7 cellular contexts compared by ENCODE assay signal in genomic region chr5:113043491-113043931, GRCh38.
DNase-seq lines count a peak whose midpoint lies in the region; ATAC-seq and TF ChIP-seq lines count a peak whose summit lies in the region.

No MANE protein-coding gene starts in this region.

- BruUV-seq in PC-3 (replicated peaks; lab: Mats Ljungman, UMichigan), result no TSS peak

- H3K4me1 ChIP-seq in GM23338 (ENCODE audit: insufficient read depth) (no peaks in the 10 kb centered on the region), PC-3 (ENCODE audit: insufficient read depth, low read length) (peaks cover 25% of the 10 kb centered on the region), foreskin keratinocyte (peaks cover 19% of the 10 kb centered on the region), smooth muscle cell (ENCODE audit: low read depth) (peaks cover 5% of the 10 kb centered on the region)

- peak; percentile 51 to 87 for TF ChIP-seq CTCF in GM23338 (conservative IDR thresholded peaks at IDR 0.05; ENCODE audit: low read depth in 2 of 2)
- TF ChIP-seq CTCF in PC-3 (conservative IDR thresholded peaks at IDR 0.05; ENCODE audit: low read depth, low read length), result peak; percentile 58; the same call in 1 of the 2 replicates
- TF ChIP-seq CTCF in foreskin keratinocyte (conservative IDR thresholded peaks at IDR 0.05), result peak; percentile 34
- TF ChIP-seq CTCF in smooth muscle cell (IDR thresholded peaks at IDR 0.05; ENCODE audit: borderline replicate concordance, insufficient read depth, poor library complexity, severe bottlenecking), result peak; percentile 17
- TF ChIP-seq CTCF in CD14-positive monocyte (IDR thresholded peaks at IDR 0.05), result no peak

- H3K9me3 ChIP-seq in PC-3 (ENCODE audit: low read length) (no peaks in the 10 kb centered on the region), smooth muscle cell (replicated peaks; ENCODE audit: low read depth) (no peaks in the 10 kb centered on the region)

- peak; percentile 90 for ATAC-seq in GM23338
- ATAC-seq in PC-3, result no peak
- no peak for ATAC-seq in foreskin keratinocyte
- ATAC-seq in HG02623 (IDR thresholded peaks at IDR 0.05; ENCODE audit: unreplicated experiment), result no peak
- no peak for ATAC-seq in GM19467 (IDR thresholded peaks at IDR 0.05; ENCODE audit: unreplicated experiment)

- POLR2A ChIA-PET in PC-3 (lab: Charles Lee; ENCODE audit: unreplicated experiment), result no interaction called here

- H3K4me1 Mint-ChIP-seq in GM23338, result no peaks in the 10 kb centered on the region; the same call in 2 of the 3 replicates
- peaks cover 22% of the 10 kb centered on the region for H3K4me1 Mint-ChIP-seq in CD14-positive monocyte

- H3K4me3 ChIP-seq in GM23338, result no peak overlapping the region
- H3K4me3 ChIP-seq in PC-3 (ENCODE audit: low read length), result no peak overlapping the region
- no peak overlapping the region for H3K4me3 ChIP-seq in smooth muscle cell

- H3K9ac ChIP-seq in PC-3 (ENCODE audit: low read length) (no peak overlapping the region), smooth muscle cell (ENCODE audit: low read depth) (no peak overlapping the region)

- H3K36me3 Mint-ChIP-seq in GM23338 (ENCODE audit: low read depth), result peaks cover 7% of the 10 kb centered on the region
- H3K36me3 Mint-ChIP-seq in CD14-positive monocyte, result no peaks in the 10 kb centered on the region

- no peaks in the 10 kb centered on the region for H3K9me2 ChIP-seq in GM23338 (ENCODE audit: insufficient read depth)
- no peaks in the 10 kb centered on the region for H3K9me2 ChIP-seq in PC-3 (replicated peaks; ENCODE audit: low read length)

- no peak overlapping the region for H3K4me2 ChIP-seq in GM23338
- no peak overlapping the region for H3K4me2 ChIP-seq in PC-3 (ENCODE audit: low read length)
- H3K4me2 ChIP-seq in smooth muscle cell, result no peak overlapping the region

- H3K27me3 ChIP-seq in GM23338 (ENCODE audit: insufficient read depth) (no peaks in the 10 kb centered on the region), PC-3 (ENCODE audit: low read length) (no peaks in the 10 kb centered on the region), foreskin keratinocyte (no peaks in the 10 kb centered on the region), smooth muscle cell (ENCODE audit: low read depth) (no peaks in the 10 kb centered on the region)

- H3K36me3 ChIP-seq in GM23338 (ENCODE audit: insufficient read depth) (no peaks in the 10 kb centered on the region; the same call in 1 of the 2 replicates), PC-3 (ENCODE audit: low read depth, low read length) (no peaks in the 10 kb centered on the region), smooth muscle cell (ENCODE audit: low read depth) (no peaks in the 10 kb centered on the region)

- H3F3A ChIP-seq in GM23338 (replicated peaks; ENCODE audit: low read depth), result no peaks in the 10 kb centered on the region
- no peaks in the 10 kb centered on the region for H3F3A ChIP-seq in PC-3 (ENCODE audit: low read length, unreplicated experiment)
- peaks cover 6% of the 10 kb centered on the region for H3F3A ChIP-seq in smooth muscle cell (ENCODE audit: low read depth)

- H2AFZ ChIP-seq in GM23338, result peak overlapping the region; percentile 60
- H2AFZ ChIP-seq in PC-3 (ENCODE audit: low read length), result no peak overlapping the region
- H2AFZ ChIP-seq in smooth muscle cell (ENCODE audit: low read depth), result no peak overlapping the region

- H3K4me3 Mint-ChIP-seq in GM23338 (no peak overlapping the region), CD14-positive monocyte (no peak overlapping the region)

- 81% methylated on average over 16 of the region's 16 CpGs for WGBS in smooth muscle cell (ENCODE audit: low lambda C conversion rate)

- H3K79me2 ChIP-seq in GM23338 (replicated peaks; ENCODE audit: insufficient read depth) (no peaks in the 10 kb centered on the region), PC-3 (ENCODE audit: low read length) (no peaks in the 10 kb centered on the region), smooth muscle cell (ENCODE audit: low read depth) (no peaks in the 10 kb centered on the region)

- H3K27me3 Mint-ChIP-seq in GM23338 (ENCODE audit: insufficient read depth, low read depth, poor library complexity) (peaks cover 8% of the 10 kb centered on the region), CD14-positive monocyte (ENCODE audit: low read depth in 3 of 3) (peaks cover 0 to 3% (median 2%) of the 10 kb centered on the region in 3 donors)

- intact Hi-C loops in PC-3 (cut with micrococcal nuclease) (no loop called here), CD14-positive monocyte (cut with micrococcal nuclease) (no loop called here)

- H3K27ac Mint-ChIP-seq in GM23338 (no peak overlapping the region), CD14-positive monocyte (no peak overlapping the region)

- CTCF ChIA-PET in PC-3 (lab: Charles Lee), result no interaction called here

- H3K9me3 Mint-ChIP-seq in GM23338, result no peaks in the 10 kb centered on the region
- no peaks in the 10 kb centered on the region for H3K9me3 Mint-ChIP-seq in CD14-positive monocyte

- H4K20me1 ChIP-seq in GM23338 (replicated peaks; ENCODE audit: insufficient read depth) (no peaks in the 10 kb centered on the region), PC-3 (ENCODE audit: low read length) (no peaks in the 10 kb centered on the region), smooth muscle cell (ENCODE audit: low read depth) (no peaks in the 10 kb centered on the region)

- H3K27ac ChIP-seq in GM23338 (ENCODE audit: low read depth) (no peak overlapping the region), PC-3 (ENCODE audit: low read length) (no peak overlapping the region), foreskin keratinocyte (no peak overlapping the region), smooth muscle cell (ENCODE audit: low read depth) (peak overlapping the region; percentile 51)

- DNase-seq in GM23338 (ENCODE audit: low spot score), result peak; percentile 75
- peak; percentile 20 for DNase-seq in PC-3
- no peak for DNase-seq in foreskin keratinocyte
- DNase-seq in smooth muscle cell (lab: John Stamatoyannopoulos, UW; ENCODE audit: unreplicated experiment), result no peak
- DNase-seq in CD14-positive monocyte (ENCODE audit: low spot score), result no peak

TF ChIP-seq in GM23338, 12 proteins besides CTCF, POLR2A, EP300 and RAD21 (continues in another document):
- no peak for TF ChIP-seq POLR2AphosphoS5 (IDR thresholded peaks at IDR 0.05; ENCODE audit: low read depth)
- TF ChIP-seq ZNF331 (CRISPR knock-in tag; IDR thresholded peaks at IDR 0.05; ENCODE audit: low read depth), result no peak
- no peak for TF ChIP-seq EZH2phosphoT487 (IDR thresholded peaks at IDR 0.05; ENCODE audit: unreplicated experiment)
- no peak for TF ChIP-seq NANOG (IDR thresholded peaks at IDR 0.05; ENCODE audit: borderline replicate concordance)
- no peak for TF ChIP-seq ETS1 (IDR thresholded peaks at IDR 0.05)

Comparison
In these comparisons a context has a peak if more than half of its experiments do, and no peak if none do; other contexts are left out.
1. DNase-seq: peak in GM23338 (single experiment) and PC-3 (single experiment); none in foreskin keratinocyte (0 of 2), smooth muscle cell (single experiment) and CD14-positive monocyte (single experiment).